39 cellular contexts compared by ENCODE assay signal in genomic region chr20:33139467-33139866, GRCh38. TPM values are rescaled to one million over a fixed set of nuclear protein-coding genes. Genes with fewer than 3 reads are reported as not detected.
"Had no signal": no experiment of that assay in that cellular context is flagged by ENCODE, and none has a peak within 500 bp of the region (broad histone marks: within the 10 kb centered on the region; RNA-seq: fewer than 3 reads in every experiment).

No MANE protein-coding gene starts in this region.

- H3K9me3 Mint-ChIP-seq: activated B cell treated with CpG ODN at 0.5 μM for 24 hours; activated CD4-positive, alpha-beta memory T cell treated with anti-CD3 and anti-CD28 coated beads for 36 hours; activated CD4-positive, alpha-beta T cell treated with anti-CD3 and anti-CD28 coated beads, Interleukin-2, amount 10 ng/mL, durations not matched to agents 24 days and 14 days; activated CD8-positive, alpha-beta T cell treated with anti-CD3 and anti-CD28 coated beads for 36 hours; activated naive CD4-positive, alpha-beta T cell treated with anti-CD3 and anti-CD28 coated beads for 36 hours; activated naive CD4-positive, alpha-beta T cell treated with anti-CD3 and anti-CD28 coated beads, Interleukin-2, amount 50 U/mL, for 72 hours; activated naive CD8-positive, alpha-beta T cell treated with anti-CD3 and anti-CD28 coated beads for 36 hours; activated T-cell treated with anti-CD3 and anti-CD28 coated beads, Interleukin-2, amount 50 U/mL, for 4 hours; activated T-cell treated with anti-CD3 and anti-CD28 coated beads, Interleukin-2, amount 50 U/mL, for 72 hours; activated T-helper 1 cell treated with anti-CD3 and anti-CD28 coated beads, Interleukin-12 subunit alpha, Interleukin-12 subunit beta, Interleukin-2, Interleukin-4 antibody, amounts not matched to agents 30 ng/mL and 10 ng/mL and 1 ng/mL, durations not matched to agents 14 hours and 24 hours and 36 hours; activated T-helper 17 cell treated with anti-CD3 and anti-CD28 coated beads, Interleukin-2, amount 50 U/mL, for 72 hours; central memory CD8-positive, alpha-beta T cell; T-helper 1 cell treated with Interleukin-12 subunit alpha and Interleukin-12 subunit beta and Interleukin-4 antibody, amounts not matched to agents 30 μg/mL and 1 μg/mL, for 36 hours; T-helper 2 cell treated with Interferon-gamma antibody and Interleukin-4, amounts not matched to agents 5 μg/mL and 100 μg/mL, for 36 hours had no signal

- H3K9me3 ChIP-seq: adrenal gland, body of pancreas had no signal

- H3K4me3 Mint-ChIP-seq: activated B cell treated with CpG ODN at 0.5 μM for 24 hours; activated CD4-positive, alpha-beta memory T cell treated with anti-CD3 and anti-CD28 coated beads for 36 hours; activated CD4-positive, alpha-beta T cell treated with anti-CD3 and anti-CD28 coated beads, Interleukin-2, amount 10 ng/mL, durations not matched to agents 24 days and 14 days; activated CD8-positive, alpha-beta T cell treated with anti-CD3 and anti-CD28 coated beads for 36 hours; activated naive CD4-positive, alpha-beta T cell treated with anti-CD3 and anti-CD28 coated beads for 36 hours; activated naive CD8-positive, alpha-beta T cell treated with anti-CD3 and anti-CD28 coated beads for 36 hours; activated T-cell treated with anti-CD3 and anti-CD28 coated beads, Interleukin-2, amount 50 U/mL, for 4 hours; activated T-cell treated with anti-CD3 and anti-CD28 coated beads, Interleukin-2, amount 50 U/mL, for 72 hours; activated T-helper 1 cell treated with anti-CD3 and anti-CD28 coated beads, Interleukin-12 subunit alpha, Interleukin-12 subunit beta, Interleukin-2, Interleukin-4 antibody, amounts not matched to agents 30 ng/mL and 10 ng/mL and 1 ng/mL, durations not matched to agents 14 hours and 24 hours and 36 hours; activated T-helper 17 cell treated with anti-CD3 and anti-CD28 coated beads, Interleukin-2, amount 50 U/mL, for 72 hours; central memory CD8-positive, alpha-beta T cell; T-helper 1 cell treated with Interleukin-12 subunit alpha and Interleukin-12 subunit beta and Interleukin-4 antibody, amounts not matched to agents 30 μg/mL and 1 μg/mL, for 36 hours; T-helper 2 cell treated with Interferon-gamma antibody and Interleukin-4, amounts not matched to agents 5 μg/mL and 100 μg/mL, for 36 hours had no signal

- H3K4me1 ChIP-seq: adrenal gland, body of pancreas had no signal

- H3K27ac ChIP-seq: adrenal gland, body of pancreas, brain microvascular endothelial cell, cardiac muscle cell, VCaP had no signal

- H3K36me3 Mint-ChIP-seq: activated CD4-positive, alpha-beta memory T cell treated with anti-CD3 and anti-CD28 coated beads for 36 hours; activated naive CD4-positive, alpha-beta T cell treated with anti-CD3 and anti-CD28 coated beads, Interleukin-2, amount 50 U/mL, for 72 hours; activated naive CD8-positive, alpha-beta T cell treated with anti-CD3 and anti-CD28 coated beads for 36 hours had no signal

- H3K36me3 ChIP-seq: adrenal gland, brain microvascular endothelial cell, cardiac muscle cell had no signal

- H3K27me3 ChIP-seq: adrenal gland, body of pancreas, brain microvascular endothelial cell, cardiac muscle cell had no signal

- H3K4me1 Mint-ChIP-seq: activated B cell treated with CpG ODN at 0.5 μM for 24 hours; activated CD4-positive, alpha-beta T cell treated with anti-CD3 and anti-CD28 coated beads, Interleukin-2, amount 10 ng/mL, durations not matched to agents 24 days and 14 days; activated naive CD8-positive, alpha-beta T cell treated with anti-CD3 and anti-CD28 coated beads for 36 hours; activated T-helper 17 cell treated with anti-CD3 and anti-CD28 coated beads, Interleukin-2, amount 50 U/mL, for 72 hours; central memory CD8-positive, alpha-beta T cell had no signal

- H3K27me3 Mint-ChIP-seq: activated B cell treated with CpG ODN at 0.5 μM for 24 hours had no signal

- H3K4me3 ChIP-seq: adrenal gland, body of pancreas, cardiac muscle cell had no signal

- ATAC-seq: activated CD8-positive, alpha-beta T cell treated with anti-CD3 and anti-CD28 coated beads for 36 hours; activated naive CD4-positive, alpha-beta T cell treated with anti-CD3 and anti-CD28 coated beads, Interleukin-2, amount 50 U/mL, for 72 hours; activated T-cell treated with anti-CD3 and anti-CD28 coated beads, Interleukin-2, amount 50 U/mL, for 4 hours; activated T-cell treated with anti-CD3 and anti-CD28 coated beads, Interleukin-2, amount 50 U/mL, for 72 hours; activated T-helper 17 cell treated with anti-CD3 and anti-CD28 coated beads, Interleukin-2, amount 50 U/mL, for 72 hours; body of pancreas had no signal

- H3K27ac Mint-ChIP-seq: activated B cell treated with CpG ODN at 0.5 μM for 24 hours; activated CD4-positive, alpha-beta memory T cell treated with anti-CD3 and anti-CD28 coated beads for 36 hours; activated CD4-positive, alpha-beta T cell treated with anti-CD3 and anti-CD28 coated beads, Interleukin-2, amount 10 ng/mL, durations not matched to agents 24 days and 14 days; activated CD8-positive, alpha-beta T cell treated with anti-CD3 and anti-CD28 coated beads for 36 hours; activated naive CD4-positive, alpha-beta T cell treated with anti-CD3 and anti-CD28 coated beads for 36 hours; activated naive CD4-positive, alpha-beta T cell treated with anti-CD3 and anti-CD28 coated beads, Interleukin-2, amount 50 U/mL, for 72 hours; activated naive CD8-positive, alpha-beta T cell treated with anti-CD3 and anti-CD28 coated beads for 36 hours; activated T-cell treated with anti-CD3 and anti-CD28 coated beads, Interleukin-2, amount 50 U/mL, for 72 hours; activated T-helper 1 cell treated with anti-CD3 and anti-CD28 coated beads, Interleukin-12 subunit alpha, Interleukin-12 subunit beta, Interleukin-2, Interleukin-4 antibody, amounts not matched to agents 30 ng/mL and 10 ng/mL and 1 ng/mL, durations not matched to agents 14 hours and 24 hours and 36 hours; activated T-helper 17 cell treated with anti-CD3 and anti-CD28 coated beads, Interleukin-2, amount 50 U/mL, for 72 hours; T-helper 1 cell treated with Interleukin-12 subunit alpha and Interleukin-12 subunit beta and Interleukin-4 antibody, amounts not matched to agents 30 μg/mL and 1 μg/mL, for 36 hours; T-helper 2 cell treated with Interferon-gamma antibody and Interleukin-4, amounts not matched to agents 5 μg/mL and 100 μg/mL, for 36 hours had no signal

- DNase-seq: activated B cell treated with CpG ODN at 0.5 μM for 24 hours; activated CD4-positive, alpha-beta memory T cell treated with anti-CD3 and anti-CD28 coated beads for 36 hours; activated CD4-positive, alpha-beta T cell treated with anti-CD3 and anti-CD28 coated beads for 4 hours; activated CD4-positive, alpha-beta T cell treated with anti-CD3 and anti-CD28 coated beads, Interleukin-2, amount 10 ng/mL, durations not matched to agents 24 days and 14 days; activated CD4-positive, alpha-beta T cell treated with anti-CD3 and anti-CD28 coated beads, Interleukin-2, amount 50 U/mL, for 1 hour; activated CD4-positive, alpha-beta T cell treated with anti-CD3 and anti-CD28 coated beads, Interleukin-2, amount 50 U/mL, for 4 hours; activated CD4-positive, CD25-positive, alpha-beta regulatory T cell treated with anti-CD3 and anti-CD28 coated beads, Interleukin-2, amount 50 U/mL, for 72 hours; activated CD8-positive, alpha-beta memory T cell treated with anti-CD3 and anti-CD28 coated beads, Interleukin-2, amount 50 U/mL, for 4 hours; activated CD8-positive, alpha-beta T cell treated with anti-CD3 and anti-CD28 coated beads for 36 hours; activated effector memory CD4-positive, alpha-beta T cell treated with anti-CD3 and anti-CD28 coated beads, Interleukin-2, amount 50 U/mL, for 16 hours; activated gamma-delta T cell treated with Interleukin-2 at 50 U/mL for 16 hours; activated naive CD4-positive, alpha-beta T cell; activated naive CD4-positive, alpha-beta T cell treated with anti-CD3 and anti-CD28 coated beads for 36 hours; activated naive CD4-positive, alpha-beta T cell treated with anti-CD3 and anti-CD28 coated beads, Interleukin-2, amount 50 U/mL, for 16 hours; activated naive CD8-positive, alpha-beta T cell treated with anti-CD3 and anti-CD28 coated beads for 36 hours; activated T-cell treated with anti-CD3 and anti-CD28 coated beads for 4 hours; activated T-cell treated with anti-CD3 and anti-CD28 coated beads, Interleukin-2, amount 50 U/mL, for 1 hour; activated T-cell treated with anti-CD3 and anti-CD28 coated beads, Interleukin-2, amount 50 U/mL, for 4 hours; activated T-cell treated with anti-CD3 and anti-CD28 coated beads, Interleukin-2, amount 50 U/mL, for 72 hours; amniotic stem cell; aorta; body of pancreas; brain microvascular endothelial cell; caudate nucleus; T-helper 1 cell; T-helper 2 cell; T-helper 9 cell had no signal

RNA-seq across cellular contexts. Expression of gene BPIFA2, which starts 28.5 kb away (rescaled TPM):
- total RNA-seq: activated B cell treated with CpG ODN at 0.5 μM for 24 hours; activated CD4-positive, alpha-beta memory T cell treated with anti-CD3 and anti-CD28 coated beads for 36 hours; activated CD4-positive, alpha-beta T cell treated with anti-CD3 and anti-CD28 coated beads, Interleukin-2, amount 10 ng/mL, durations not matched to agents 24 days and 14 days; activated CD8-positive, alpha-beta memory T cell treated with anti-CD3 and anti-CD28 coated beads for 36 hours; activated CD8-positive, alpha-beta T cell treated with anti-CD3 and anti-CD28 coated beads for 36 hours; activated naive CD4-positive, alpha-beta T cell treated with anti-CD3 and anti-CD28 coated beads for 36 hours; activated naive CD4-positive, alpha-beta T cell treated with anti-CD3 and anti-CD28 coated beads, Interleukin-2, amount 50 U/mL, for 72 hours; activated naive CD8-positive, alpha-beta T cell treated with anti-CD3 and anti-CD28 coated beads for 36 hours; activated T-cell treated with anti-CD3 and anti-CD28 coated beads, Interleukin-2, amount 50 U/mL, for 4 hours; activated T-cell treated with anti-CD3 and anti-CD28 coated beads, Interleukin-2, amount 50 U/mL, for 72 hours; activated T-helper 1 cell treated with anti-CD3 and anti-CD28 coated beads, Interleukin-12 subunit alpha, Interleukin-12 subunit beta, Interleukin-2, Interleukin-4 antibody, amounts not matched to agents 30 ng/mL and 10 ng/mL and 1 ng/mL, durations not matched to agents 14 hours and 24 hours and 36 hours; activated T-helper 17 cell treated with anti-CD3 and anti-CD28 coated beads, Interleukin-2, amount 50 U/mL, for 72 hours; adrenal gland; aorta; astrocyte; body of pancreas; bronchial epithelial cell; cardiac muscle cell had no signal
- polyA plus RNA-seq: adrenal gland, aorta, cardiac muscle cell had no signal
